ENCODE assay signal across 20 cellular contexts in the genomic region with DNA sequence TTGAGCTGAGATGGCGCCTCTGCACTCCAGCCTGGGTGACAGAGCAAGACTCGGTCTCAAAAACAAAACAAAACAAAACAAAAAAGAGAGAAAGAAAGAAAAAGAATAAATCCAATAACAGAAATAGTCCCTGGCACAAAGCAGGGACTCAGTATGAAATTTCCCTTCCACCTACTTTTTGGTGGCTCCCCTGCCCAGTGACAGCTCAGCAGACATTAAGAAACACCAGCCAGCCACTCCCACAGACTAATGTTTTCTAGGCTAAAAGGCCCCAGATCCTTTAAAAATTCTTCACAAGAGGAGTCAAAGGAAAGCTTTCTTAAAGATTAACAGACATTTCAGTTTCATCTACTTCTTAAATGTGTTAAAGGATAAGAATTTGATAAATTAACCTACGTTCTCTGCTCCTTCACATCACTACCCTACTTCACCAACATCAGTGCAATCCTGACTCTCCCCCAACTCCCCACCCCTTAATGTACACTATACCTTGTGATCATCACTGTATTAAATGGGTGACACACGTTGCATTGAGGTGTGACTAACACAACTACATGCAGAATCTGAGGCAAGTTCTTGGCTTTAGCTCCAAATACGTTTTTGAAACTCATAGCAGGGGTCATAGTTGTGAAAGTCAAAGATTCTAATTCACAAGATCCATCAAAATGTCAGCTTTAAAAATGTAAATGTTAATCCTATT.
"Had no signal": no experiment of that assay in that cellular context is flagged by ENCODE, and none has a peak within 500 bp of the region (broad histone marks: within the 10 kb centered on the region; RNA-seq: fewer than 3 reads in every experiment).

No MANE protein-coding gene starts in this region.

- H3K27ac ChIP-seq: dorsolateral prefrontal cortex, pancreas, sigmoid colon, spleen, upper lobe of right lung had no signal

- FAIRE-seq: colon, pancreas had no signal

- H3K27ac Mint-ChIP-seq: activated CD4-positive, alpha-beta memory T cell treated with anti-CD3 and anti-CD28 coated beads for 36 hours; activated CD4-positive, alpha-beta T cell treated with anti-CD3 and anti-CD28 coated beads for 36 hours; activated naive CD4-positive, alpha-beta T cell treated with anti-CD3 and anti-CD28 coated beads for 36 hours; brain; immature natural killer cell; naive thymus-derived CD8-positive, alpha-beta T cell; stimulated activated memory B cell treated with anti-CD40 and anti-IgM and Interleukin-4, amounts not matched to agents 10 μg/mL and 1 μg/mL and 100 μg/mL, for 72 hours; WTC11 had no signal

- H3K36me3 Mint-ChIP-seq: activated CD4-positive, alpha-beta memory T cell treated with anti-CD3 and anti-CD28 coated beads for 36 hours; brain; immature natural killer cell; naive thymus-derived CD8-positive, alpha-beta T cell; stimulated activated memory B cell treated with anti-CD40 and anti-IgM and Interleukin-4, amounts not matched to agents 10 μg/mL and 1 μg/mL and 100 μg/mL, for 72 hours; WTC11 had no signal

- H3K4me1 ChIP-seq: pancreas, spleen, upper lobe of right lung had no signal

- ATAC-seq: activated CD4-positive, alpha-beta T cell treated with anti-CD3 and anti-CD28 coated beads for 36 hours; left ventricle myocardium superior; naive thymus-derived CD8-positive, alpha-beta T cell; pancreas; stimulated activated memory B cell treated with anti-CD40 and anti-IgM and Interleukin-4, amounts not matched to agents 10 μg/mL and 1 μg/mL and 100 μg/mL, for 72 hours; upper lobe of right lung; WTC11 had no signal

- H3K9me3 ChIP-seq: pancreas, sigmoid colon, spleen, upper lobe of right lung had no signal

- H3K27me3 ChIP-seq: dorsolateral prefrontal cortex, pancreas, sigmoid colon, spleen, upper lobe of right lung had no signal

- DNase-seq: activated CD4-positive, alpha-beta memory T cell treated with anti-CD3 and anti-CD28 coated beads for 36 hours; activated CD4-positive, alpha-beta T cell treated with anti-CD3 and anti-CD28 coated beads for 36 hours; activated naive CD4-positive, alpha-beta T cell treated with anti-CD3 and anti-CD28 coated beads for 36 hours; anterior cingulate cortex; central memory CD4-positive, alpha-beta T cell; dorsolateral prefrontal cortex; immature natural killer cell; kidney glomerular epithelial cell; left ventricle myocardium superior; mesendoderm; naive thymus-derived CD8-positive, alpha-beta T cell; pancreas; sigmoid colon; spleen; stimulated activated CD4-positive, alpha-beta T cell treated with anti-CD3 and anti-CD28 coated beads, Interleukin-4, amount 100 ng/mL, for 4 hours; upper lobe of right lung had no signal

- H3K9me3 Mint-ChIP-seq: activated CD4-positive, alpha-beta memory T cell treated with anti-CD3 and anti-CD28 coated beads for 36 hours; activated naive CD4-positive, alpha-beta T cell treated with anti-CD3 and anti-CD28 coated beads for 36 hours; brain; immature natural killer cell; naive thymus-derived CD8-positive, alpha-beta T cell; stimulated activated memory B cell treated with anti-CD40 and anti-IgM and Interleukin-4, amounts not matched to agents 10 μg/mL and 1 μg/mL and 100 μg/mL, for 72 hours; WTC11 had no signal

- H3K4me1 Mint-ChIP-seq: activated CD4-positive, alpha-beta T cell treated with anti-CD3 and anti-CD28 coated beads for 36 hours; immature natural killer cell; naive thymus-derived CD8-positive, alpha-beta T cell; stimulated activated memory B cell treated with anti-CD40 and anti-IgM and Interleukin-4, amounts not matched to agents 10 μg/mL and 1 μg/mL and 100 μg/mL, for 72 hours had no signal

- H3K4me3 ChIP-seq: dorsolateral prefrontal cortex, pancreas, sigmoid colon, spleen, upper lobe of right lung had no signal

- H3K36me3 ChIP-seq: pancreas, sigmoid colon, spleen, upper lobe of right lung had no signal

- H3K4me3 Mint-ChIP-seq: activated CD4-positive, alpha-beta memory T cell treated with anti-CD3 and anti-CD28 coated beads for 36 hours; activated CD4-positive, alpha-beta T cell treated with anti-CD3 and anti-CD28 coated beads for 36 hours; activated naive CD4-positive, alpha-beta T cell treated with anti-CD3 and anti-CD28 coated beads for 36 hours; brain; immature natural killer cell; naive thymus-derived CD8-positive, alpha-beta T cell; stimulated activated memory B cell treated with anti-CD40 and anti-IgM and Interleukin-4, amounts not matched to agents 10 μg/mL and 1 μg/mL and 100 μg/mL, for 72 hours; WTC11 had no signal
